ENCODE assay signal across 23 cellular contexts in the genomic region with DNA sequence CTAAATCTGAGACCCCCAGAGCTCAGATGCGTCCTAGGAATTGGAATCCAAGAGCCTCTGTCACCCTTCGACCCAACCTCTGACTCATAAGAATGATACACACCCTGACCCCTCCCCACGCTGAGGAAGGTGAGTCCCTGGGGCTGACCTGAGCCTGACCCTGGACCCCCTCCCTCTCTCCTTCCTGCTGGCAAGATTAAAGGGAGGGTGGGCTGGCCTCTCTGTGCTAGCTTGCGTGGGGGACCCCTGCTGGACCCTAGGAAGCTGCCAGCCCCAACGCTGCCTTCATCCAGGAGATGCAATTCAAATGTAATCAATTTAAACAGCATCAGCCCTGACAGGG. TPM values are rescaled to one million over a fixed set of nuclear protein-coding genes. Genes with fewer than 3 reads are reported as not detected.
DNase-seq lines count a peak whose midpoint lies in the region; ATAC-seq and TF ChIP-seq lines count a peak whose summit lies in the region.
"Had no signal": no experiment of that assay in that cellular context is flagged by ENCODE, and none has a peak within 500 bp of the region (broad histone marks: within the 10 kb centered on the region; RNA-seq: fewer than 3 reads in every experiment).

No MANE protein-coding gene starts in this region.

- H3K4me1 ChIP-seq in tibial nerve = peaks cover 0 to 18% (median 9%) of the 10 kb centered on the region in 4 donors

- H3K36me3 ChIP-seq in tibial nerve = no peaks in the 10 kb centered on the region
- H3K36me3 ChIP-seq: brain microvascular endothelial cell, thoracic aorta had no signal

- POLR2A ChIA-PET in activated CD4-positive, alpha-beta T cell treated with anti-CD3 and anti-CD28 coated beads for 36 hours (lab: Charles Lee) = no interaction called here
- POLR2A ChIA-PET in activated CD4-positive, alpha-beta T cell treated with anti-CD3 and anti-CD28 coated beads, Interleukin-2, amount 10 ng/mL, durations not matched to agents 7 days and 5 days (lab: Charles Lee) = no interaction called here

- no peak for TF ChIP-seq POLR2A in tibial nerve (IDR thresholded peaks at IDR 0.05)

- peaks cover 18% of the 10 kb centered on the region for H3K4me1 Mint-ChIP-seq in activated CD4-positive, alpha-beta T cell treated with anti-CD3 and anti-CD28 coated beads for 36 hours
- H3K4me1 Mint-ChIP-seq in activated CD4-positive, alpha-beta T cell treated with anti-CD3 and anti-CD28 coated beads, Interleukin-2, amount 10 ng/mL, durations not matched to agents 7 days and 5 days = peaks cover 9% of the 10 kb centered on the region
- H3K4me1 Mint-ChIP-seq in mesothelial cell of epicardium (peaks cover 52% of the 10 kb centered on the region), type B pancreatic cell (ENCODE audit: unreplicated experiment) (peaks cover 35% of the 10 kb centered on the region)

- H3K9me3 Mint-ChIP-seq in activated CD4-positive, alpha-beta T cell treated with anti-CD3 and anti-CD28 coated beads for 36 hours (ENCODE audit: low read depth) = no peaks in the 10 kb centered on the region
- no peaks in the 10 kb centered on the region for H3K9me3 Mint-ChIP-seq in activated CD4-positive, alpha-beta T cell treated with anti-CD3 and anti-CD28 coated beads, Interleukin-2, amount 10 ng/mL, durations not matched to agents 7 days and 5 days
- H3K9me3 Mint-ChIP-seq in mesothelial cell of epicardium (no peaks in the 10 kb centered on the region), type B pancreatic cell (no peaks in the 10 kb centered on the region)
- H3K9me3 Mint-ChIP-seq: activated T-cell treated with anti-CD3 and anti-CD28 coated beads, Interleukin-2, amount 50 U/mL, for 72 hours; immature natural killer cell; naive thymus-derived CD8-positive, alpha-beta T cell had no signal

- ATAC-seq in activated CD4-positive, alpha-beta T cell treated with anti-CD3 and anti-CD28 coated beads for 36 hours = no peak
- ATAC-seq: activated CD8-positive, alpha-beta T cell treated with anti-CD3 and anti-CD28 coated beads, Interleukin-2, amount 10 ng/mL, durations not matched to agents 7 days and 5 days; activated T-cell treated with anti-CD3 and anti-CD28 coated beads, Interleukin-2, amount 50 U/mL, for 72 hours; naive thymus-derived CD8-positive, alpha-beta T cell had no signal

- H3K27me3 ChIP-seq in dorsolateral prefrontal cortex (no peaks in the 10 kb centered on the region), tibial nerve (peaks cover 0 to 17% of the 10 kb centered on the region in 2 donors)

- peaks cover 2% of the 10 kb centered on the region for H3K27me3 Mint-ChIP-seq in activated CD4-positive, alpha-beta T cell treated with anti-CD3 and anti-CD28 coated beads for 36 hours
- peaks cover 5% of the 10 kb centered on the region for H3K27me3 Mint-ChIP-seq in activated CD4-positive, alpha-beta T cell treated with anti-CD3 and anti-CD28 coated beads, Interleukin-2, amount 10 ng/mL, durations not matched to agents 7 days and 5 days
- H3K27me3 Mint-ChIP-seq in mesothelial cell of epicardium (ENCODE audit: low read depth) = peaks cover 1% of the 10 kb centered on the region
- H3K27me3 Mint-ChIP-seq in type B pancreatic cell = no peaks in the 10 kb centered on the region
- H3K27me3 Mint-ChIP-seq: activated naive CD8-positive, alpha-beta T cell had no signal

- DNase-seq in activated CD4-positive, alpha-beta T cell treated with anti-CD3 and anti-CD28 coated beads for 36 hours = peak; percentile 15
- DNase-seq in activated CD4-positive, alpha-beta T cell treated with anti-CD3 and anti-CD28 coated beads, Interleukin-2, amount 10 ng/mL, durations not matched to agents 7 days and 5 days = no peak
- DNase-seq in dorsolateral prefrontal cortex = no peak
- DNase-seq in mesothelial cell of epicardium (ENCODE audit: low spot score in 2 of 2, unreplicated experiment in 2 of 2) = no peak
- DNase-seq in type B pancreatic cell (ENCODE audit: extremely low spot score, unreplicated experiment) = no peak
- no peak for DNase-seq in tibial nerve (ENCODE audit: low spot score in 2 of 2)
- no peak for DNase-seq in hippocampal formation (lab: John Stamatoyannopoulos, UW)
- no peak for DNase-seq in GOT3 (lab: John Stamatoyannopoulos, UW)
- DNase-seq: activated CD8-positive, alpha-beta T cell treated with anti-CD3 and anti-CD28 coated beads, Interleukin-2, amount 10 ng/mL, durations not matched to agents 7 days and 5 days; activated T-cell treated with anti-CD3 and anti-CD28 coated beads, Interleukin-2, amount 50 U/mL, for 72 hours; brain microvascular endothelial cell; CD4-positive, CD25-positive, alpha-beta regulatory T cell; foreskin melanocyte; HCEC 1CT; immature natural killer cell; naive thymus-derived CD8-positive, alpha-beta T cell; OCI-M1; SHP77; T-helper 2 cell had no signal

- no peaks in the 10 kb centered on the region for H3K9me3 ChIP-seq in tibial nerve
- H3K9me3 ChIP-seq: thoracic aorta had no signal

- TF ChIP-seq CTCF in dorsolateral prefrontal cortex (IDR thresholded peaks at IDR 0.05 in 54 of 56, conservative IDR thresholded peaks at IDR 0.05 in 2 of 56; ENCODE audit: low read depth in 1 of 56, partially characterized antibody in 56 of 56) (no peak), mesothelial cell of epicardium (IDR thresholded peaks at IDR 0.05; ENCODE audit: unreplicated experiment) (no peak), type B pancreatic cell (conservative IDR thresholded peaks at IDR 0.05) (no peak), tibial nerve (IDR thresholded peaks at IDR 0.05) (no peak)

- H3K27ac ChIP-seq in dorsolateral prefrontal cortex (peak overlapping the region in 58 of 59 donors; percentile 61 to 96 (median 87)), tibial nerve (no peak overlapping the region)
- H3K27ac ChIP-seq: brain microvascular endothelial cell, epithelial cell of prostate, KMS-11, thoracic aorta had no signal

- no peak overlapping the region for H3K27ac Mint-ChIP-seq in activated CD4-positive, alpha-beta T cell treated with anti-CD3 and anti-CD28 coated beads for 36 hours
- H3K27ac Mint-ChIP-seq in activated CD4-positive, alpha-beta T cell treated with anti-CD3 and anti-CD28 coated beads, Interleukin-2, amount 10 ng/mL, durations not matched to agents 7 days and 5 days = no peak overlapping the region
- peak overlapping the region; percentile 56 for H3K27ac Mint-ChIP-seq in mesothelial cell of epicardium
- no peak overlapping the region for H3K27ac Mint-ChIP-seq in type B pancreatic cell
- H3K27ac Mint-ChIP-seq: activated CD8-positive, alpha-beta T cell treated with anti-CD3 and anti-CD28 coated beads, Interleukin-2, amount 10 ng/mL, durations not matched to agents 7 days and 5 days; activated naive CD8-positive, alpha-beta T cell; activated T-cell treated with anti-CD3 and anti-CD28 coated beads, Interleukin-2, amount 50 U/mL, for 72 hours; immature natural killer cell had no signal

- TF ChIP-seq EP300 in tibial nerve (IDR thresholded peaks at IDR 0.05) = no peak

- intact Hi-C loops in activated CD4-positive, alpha-beta T cell treated with anti-CD3 and anti-CD28 coated beads for 36 hours (cut with DNase I, micrococcal nuclease) = no loop called here
- intact Hi-C loops in dorsolateral prefrontal cortex (cut with DNase I) = loop anchor here (5.0 kb wide), 3 partner anchors 52 to 497 kb away; a partner anchor contains a TSS

- H3K4me3 Mint-ChIP-seq in activated CD4-positive, alpha-beta T cell treated with anti-CD3 and anti-CD28 coated beads for 36 hours = no peak overlapping the region
- no peak overlapping the region for H3K4me3 Mint-ChIP-seq in activated CD4-positive, alpha-beta T cell treated with anti-CD3 and anti-CD28 coated beads, Interleukin-2, amount 10 ng/mL, durations not matched to agents 7 days and 5 days
- peak overlapping the region; percentile 55 for H3K4me3 Mint-ChIP-seq in mesothelial cell of epicardium
- H3K4me3 Mint-ChIP-seq in type B pancreatic cell = peak overlapping the region; percentile 63
- H3K4me3 Mint-ChIP-seq: activated CD8-positive, alpha-beta T cell treated with anti-CD3 and anti-CD28 coated beads, Interleukin-2, amount 10 ng/mL, durations not matched to agents 7 days and 5 days; activated naive CD8-positive, alpha-beta T cell; CD4-positive, CD25-positive, alpha-beta regulatory T cell; immature natural killer cell; naive thymus-derived CD8-positive, alpha-beta T cell had no signal

- CTCF ChIA-PET in activated CD4-positive, alpha-beta T cell treated with anti-CD3 and anti-CD28 coated beads for 36 hours (lab: Charles Lee) = interaction anchor here (0.6 to 5.4 kb wide), 6 partner anchors 36 to 478 kb away, joined by 3 to 57 read pairs (median 4); a partner anchor contains a TSS
- CTCF ChIA-PET in activated CD4-positive, alpha-beta T cell treated with anti-CD3 and anti-CD28 coated beads, Interleukin-2, amount 10 ng/mL, durations not matched to agents 7 days and 5 days (lab: Charles Lee) = interaction anchor here (0.5 to 1.5 kb wide), 5 partner anchors 8 to 152 kb away, joined by 3 to 5 read pairs (median 3); no protein-coding TSS in a partner anchor

- H3K4me3 ChIP-seq in dorsolateral prefrontal cortex (peak overlapping the region; percentile 38 to 78 (median 66)), tibial nerve (no peak overlapping the region)
- H3K4me3 ChIP-seq: thoracic aorta had no signal

- H3K36me3 Mint-ChIP-seq in activated CD4-positive, alpha-beta T cell treated with anti-CD3 and anti-CD28 coated beads for 36 hours (ENCODE audit: low read depth) = no peaks in the 10 kb centered on the region
- no peaks in the 10 kb centered on the region for H3K36me3 Mint-ChIP-seq in activated CD4-positive, alpha-beta T cell treated with anti-CD3 and anti-CD28 coated beads, Interleukin-2, amount 10 ng/mL, durations not matched to agents 7 days and 5 days (ENCODE audit: low read depth)
- no peaks in the 10 kb centered on the region for H3K36me3 Mint-ChIP-seq in mesothelial cell of epicardium
- H3K36me3 Mint-ChIP-seq in type B pancreatic cell = no peaks in the 10 kb centered on the region
- H3K36me3 Mint-ChIP-seq: activated naive CD8-positive, alpha-beta T cell; CD4-positive, CD25-positive, alpha-beta regulatory T cell; immature natural killer cell; naive thymus-derived CD8-positive, alpha-beta T cell had no signal

- WGBS in tibial nerve, 2 donors = 38 to 54% methylated on average over 5 of the region's 5 CpGs

RNA-seq across cellular contexts. Expression of a gene that starts 0.6 kb away (rescaled TPM):
- total RNA-seq in activated CD4-positive, alpha-beta T cell treated with anti-CD3 and anti-CD28 coated beads for 36 hours = under 1 TPM; 0.86 to 0.87 TPM
- not detected for total RNA-seq in activated CD4-positive, alpha-beta T cell treated with anti-CD3 and anti-CD28 coated beads, Interleukin-2, amount 10 ng/mL, durations not matched to agents 7 days and 5 days
- total RNA-seq in dorsolateral prefrontal cortex (100 to 1,000 TPM in 47 of 120 experiments, 10 to 100 TPM in 73; 49.5 to 154 (median 97.2) TPM), mesothelial cell of epicardium (29.7 to 34.0 TPM (median 32.2 TPM) in 3 replicates), type B pancreatic cell (ENCODE audit: low replicate concordance) (37.8 and 63.1 TPM in 2 replicates), tibial nerve (10 to 100 TPM in 3 of 4 donors, 1 to 10 TPM in 1; 6.6 to 13.9 (median 12.1) TPM)

RNA-seq across cellular contexts. Expression of a gene that starts 52.5 kb away (rescaled TPM):
- 10 to 100 TPM; 55.9 to 57.6 TPM for total RNA-seq in activated CD4-positive, alpha-beta T cell treated with anti-CD3 and anti-CD28 coated beads for 36 hours
- 10 to 100 TPM; 62.5 to 70.6 TPM for total RNA-seq in activated CD4-positive, alpha-beta T cell treated with anti-CD3 and anti-CD28 coated beads, Interleukin-2, amount 10 ng/mL, durations not matched to agents 7 days and 5 days
- 10 to 100 TPM; 26.2 to 55.9 (median 35.6) TPM for total RNA-seq in dorsolateral prefrontal cortex
- 56.2 to 57.5 TPM (median 57.5 TPM) in 3 replicates for total RNA-seq in mesothelial cell of epicardium
- total RNA-seq in type B pancreatic cell (ENCODE audit: low replicate concordance) = 43.3 and 48.9 TPM in 2 replicates
- total RNA-seq in tibial nerve = 10 to 100 TPM; 42.9 to 59.9 (median 49.2) TPM

Comparison
In these comparisons a context has a peak if more than half of its experiments do, and no peak if none do; other contexts are left out.
1. H3K4me3 Mint-ChIP-seq: peak in mesothelial cell of epicardium (single experiment) and type B pancreatic cell (single experiment); none in activated CD4-positive, alpha-beta T cell treated with anti-CD3 and anti-CD28 coated beads for 36 hours (single experiment) and activated CD4-positive, alpha-beta T cell treated with anti-CD3 and anti-CD28 coated beads, Interleukin-2, amount 10 ng/mL, durations not matched to agents 7 days and 5 days (single experiment).
2. H3K27ac ChIP-seq: peak in dorsolateral prefrontal cortex (58 of 59); none in tibial nerve (0 of 4).
3. H3K4me3 ChIP-seq: peak in dorsolateral prefrontal cortex (59 of 59); none in tibial nerve (0 of 4).
4. RNA of a gene that starts 0.6 kb away (total RNA-seq): 49.5 to 154 TPM in dorsolateral prefrontal cortex, 37.8 to 63.1 TPM in type B pancreatic cell, 29.7 to 34.0 TPM in mesothelial cell of epicardium and 6.6 to 13.9 TPM in tibial nerve; 0.86 to 0.87 TPM in activated CD4-positive, alpha-beta T cell treated with anti-CD3 and anti-CD28 coated beads for 36 hours and not detected in activated CD4-positive, alpha-beta T cell treated with anti-CD3 and anti-CD28 coated beads, Interleukin-2, amount 10 ng/mL, durations not matched to agents 7 days and 5 days; every median in the first group is over 4 times any median in the second.
5. intact Hi-C loops: an anchor here in dorsolateral prefrontal cortex (5.0 kb wide); none called in activated CD4-positive, alpha-beta T cell treated with anti-CD3 and anti-CD28 coated beads for 36 hours.